Comparison of ENCODE assay signal across 21 cellular contexts in the genomic region with DNA sequence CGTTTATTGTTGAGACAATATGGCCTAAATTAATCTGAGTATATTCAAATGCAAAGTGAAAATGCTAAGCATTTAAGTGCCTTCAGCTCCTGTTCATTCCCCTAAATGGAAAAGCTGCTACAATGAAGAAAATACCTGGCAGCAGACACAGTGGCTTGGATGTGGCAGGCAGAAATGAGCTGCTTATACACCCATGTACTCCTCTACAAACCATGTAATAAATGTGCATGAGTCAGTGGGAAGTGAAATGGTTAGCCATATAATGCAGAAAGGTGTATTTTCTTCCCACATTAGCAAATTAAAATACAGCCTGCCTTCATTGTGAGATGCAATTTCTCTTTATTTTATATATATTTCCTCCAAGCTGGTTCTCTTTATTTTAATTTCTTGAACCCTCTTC.
DNase-seq lines count a peak whose midpoint lies in the region; ATAC-seq and TF ChIP-seq lines count a peak whose summit lies in the region.
"Had no signal": no experiment of that assay in that cellular context is flagged by ENCODE, and none has a peak within 500 bp of the region (broad histone marks: within the 10 kb centered on the region; RNA-seq: fewer than 3 reads in every experiment).

No MANE protein-coding gene starts in this region.

- no peaks in the 10 kb centered on the region for H3K27me3 Mint-ChIP-seq in activated T-helper 1 cell treated with anti-CD3 and anti-CD28 coated beads, Interleukin-12 subunit alpha, Interleukin-12 subunit beta, Interleukin-2, Interleukin-4 antibody, amounts not matched to agents 30 ng/mL and 10 ng/mL and 1 ng/mL, durations not matched to agents 14 hours and 24 hours and 36 hours (ENCODE audit: insufficient read depth)

- no peaks in the 10 kb centered on the region for H3K4me1 Mint-ChIP-seq in activated T-helper 1 cell treated with anti-CD3 and anti-CD28 coated beads, Interleukin-12 subunit alpha, Interleukin-12 subunit beta, Interleukin-2, Interleukin-4 antibody, amounts not matched to agents 30 ng/mL and 10 ng/mL and 1 ng/mL, durations not matched to agents 14 hours and 24 hours and 36 hours (ENCODE audit: low read depth)

- H2BK12ac ChIP-seq in mesenchymal stem cell (ENCODE audit: low read length in 2 of 2) = no peak overlapping the region

- no peak overlapping the region for H3K18ac ChIP-seq in mesenchymal stem cell (ENCODE audit: low read depth in 1 of 2, low read length in 2 of 2)

- H3K4me2 ChIP-seq in KMS-11 = peak overlapping the region; percentile 59
- H3K4me2 ChIP-seq in mesenchymal stem cell (ENCODE audit: low read length, poor library complexity, severe bottlenecking) = no peak overlapping the region

- no peaks in the 10 kb centered on the region for H3K9me3 ChIP-seq in mesenchymal stem cell (ENCODE audit: control insufficient read depth, low read length)

- H2AFZ ChIP-seq in KMS-11 (ENCODE audit: low read depth) (peak overlapping the region; percentile 47; the same call in 1 of the 2 replicates), mesenchymal stem cell (ENCODE audit: low read depth, low read length) (no peak overlapping the region)

- no peak for TF ChIP-seq CTCF in KMS-11 (conservative IDR thresholded peaks at IDR 0.05; ENCODE audit: low read depth, low read length)

- H4K91ac ChIP-seq in mesenchymal stem cell (ENCODE audit: low read length) = no peak overlapping the region

- H3K14ac ChIP-seq in mesenchymal stem cell (ENCODE audit: low read length in 2 of 2) = no peak overlapping the region

- no peak overlapping the region for H2BK15ac ChIP-seq in mesenchymal stem cell (ENCODE audit: low read depth, poor library complexity, severe bottlenecking)

- no peaks in the 10 kb centered on the region for H4K20me1 ChIP-seq in KMS-11 (ENCODE audit: insufficient read depth)

- no peak overlapping the region for H3K27ac Mint-ChIP-seq in activated T-helper 1 cell treated with anti-CD3 and anti-CD28 coated beads, Interleukin-12 subunit alpha, Interleukin-12 subunit beta, Interleukin-2, Interleukin-4 antibody, amounts not matched to agents 30 ng/mL and 10 ng/mL and 1 ng/mL, durations not matched to agents 14 hours and 24 hours and 36 hours

- H3K27me3 ChIP-seq in KMS-11 (ENCODE audit: insufficient read depth, low read depth) = no peaks in the 10 kb centered on the region
- no peaks in the 10 kb centered on the region for H3K27me3 ChIP-seq in mesenchymal stem cell (ENCODE audit: control insufficient read depth in 1 of 2, insufficient read depth in 1 of 2, low read length in 2 of 2)
- no peaks in the 10 kb centered on the region for H3K27me3 ChIP-seq in rectal smooth muscle tissue (ENCODE audit: control insufficient read depth, insufficient read depth, low read length)

- H3K27ac ChIP-seq in KMS-11 (peak overlapping the region; percentile 2; the same call in 1 of the 2 replicates), mesenchymal stem cell (ENCODE audit: low read length, poor library complexity, severe bottlenecking) (no peak overlapping the region), rectal smooth muscle tissue (ENCODE audit: low read depth, low read length) (peak overlapping the region; percentile 42)
- H3K27ac ChIP-seq: SK-N-MC had no signal

- H3K4ac ChIP-seq in mesenchymal stem cell (ENCODE audit: low read depth in 1 of 2, low read length in 2 of 2) = no peak overlapping the region

- no CpG with 5 or more reads among the region's 1 CpG for whole genome bisulfite sequencing in mesenchymal stem cell

- no peaks in the 10 kb centered on the region for H3K9me3 Mint-ChIP-seq in activated T-helper 1 cell treated with anti-CD3 and anti-CD28 coated beads, Interleukin-12 subunit alpha, Interleukin-12 subunit beta, Interleukin-2, Interleukin-4 antibody, amounts not matched to agents 30 ng/mL and 10 ng/mL and 1 ng/mL, durations not matched to agents 14 hours and 24 hours and 36 hours

- intact Hi-C loops in activated T-helper 1 cell treated with anti-CD3 and anti-CD28 coated beads, Interleukin-12 subunit alpha, Interleukin-12 subunit beta, Interleukin-2, Interleukin-4 antibody, amounts not matched to agents 30 ng/mL and 10 ng/mL and 1 ng/mL, durations not matched to agents 14 hours and 24 hours and 36 hours (cut with micrococcal nuclease) = no loop called here

- no peaks in the 10 kb centered on the region for H3K79me2 ChIP-seq in KMS-11 (ENCODE audit: insufficient read depth, low read depth)

- no peak overlapping the region for H3K23ac ChIP-seq in mesenchymal stem cell (ENCODE audit: low read length in 2 of 2)

- H3K4me3 Mint-ChIP-seq in activated T-helper 1 cell treated with anti-CD3 and anti-CD28 coated beads, Interleukin-12 subunit alpha, Interleukin-12 subunit beta, Interleukin-2, Interleukin-4 antibody, amounts not matched to agents 30 ng/mL and 10 ng/mL and 1 ng/mL, durations not matched to agents 14 hours and 24 hours and 36 hours = no peak overlapping the region

- no peak overlapping the region for H3K4me3 ChIP-seq in KMS-11 (IDR thresholded peaks at IDR 0.05; ENCODE audit: insufficient read depth, low read depth, low read length)
- no peak overlapping the region for H3K4me3 ChIP-seq in mesenchymal stem cell (ENCODE audit: insufficient read depth in 1 of 2, low read depth in 1 of 2, low read length in 2 of 2)
- no peak overlapping the region for H3K4me3 ChIP-seq in rectal smooth muscle tissue (ENCODE audit: low read length)
- H3K4me3 ChIP-seq: SK-N-MC had no signal

- peaks cover 20% of the 10 kb centered on the region for H3K4me1 ChIP-seq in KMS-11 (ENCODE audit: low read depth, poor library complexity, severe bottlenecking)
- no peaks in the 10 kb centered on the region for H3K4me1 ChIP-seq in mesenchymal stem cell (ENCODE audit: control insufficient read depth, insufficient read depth, low read depth, low read length)
- peaks cover 21% of the 10 kb centered on the region for H3K4me1 ChIP-seq in rectal smooth muscle tissue (ENCODE audit: control insufficient read depth, insufficient read depth, low read length)

- no peak for DNase-seq in mesenchymal stem cell
- no peak for DNase-seq in ecto neural progenitor cell (ENCODE audit: low spot score)
- DNase-seq in activated T-helper 1 cell treated with anti-CD3 and anti-CD28 coated beads, Interleukin-12 subunit alpha, Interleukin-12 subunit beta, Interleukin-2, Interleukin-4 antibody, amounts not matched to agents 30 ng/mL and 10 ng/mL and 1 ng/mL, durations not matched to agents 14 hours and 24 hours and 36 hours (ENCODE audit: low spot score) = no peak
- DNase-seq in dermis blood vessel endothelial cell = no peak
- DNase-seq: Calu3, DMS153, Kasumi-1, NCI-H1092 treated with DMSO at 0.1 percent for 48 hours, NCI-H1436, NCI-H187, NCI-H2081 treated with DMSO at 0.1 percent for 48 hours, NCI-H2171, NCI-H226, NCI-H510A, SIG-M5 had no signal

- H2BK5ac ChIP-seq in mesenchymal stem cell (ENCODE audit: low read depth, low read length, poor library complexity, severe bottlenecking) = no peak overlapping the region

- ATAC-seq in GM18870 (IDR thresholded peaks at IDR 0.05; ENCODE audit: unreplicated experiment) = no peak
- ATAC-seq: HepG2, Panc1 had no signal

- H4K8ac ChIP-seq in mesenchymal stem cell (ENCODE audit: low read length) = no peak overlapping the region

- no peak overlapping the region for H2BK120ac ChIP-seq in mesenchymal stem cell (ENCODE audit: low read depth, low read length)

- H3K79me1 ChIP-seq in mesenchymal stem cell (replicated peaks; ENCODE audit: low read length, poor library complexity, severe bottlenecking) = no peaks in the 10 kb centered on the region

- H3K36me3 Mint-ChIP-seq in activated T-helper 1 cell treated with anti-CD3 and anti-CD28 coated beads, Interleukin-12 subunit alpha, Interleukin-12 subunit beta, Interleukin-2, Interleukin-4 antibody, amounts not matched to agents 30 ng/mL and 10 ng/mL and 1 ng/mL, durations not matched to agents 14 hours and 24 hours and 36 hours (ENCODE audit: low read depth) = no peaks in the 10 kb centered on the region

- no peak overlapping the region for H2AK5ac ChIP-seq in mesenchymal stem cell (ENCODE audit: low read length, severe bottlenecking)

- H3K9ac ChIP-seq in KMS-11 (no peak overlapping the region), mesenchymal stem cell (ENCODE audit: low read length) (peak overlapping the region; percentile 14), rectal smooth muscle tissue (ENCODE audit: low read length) (no peak overlapping the region)

- H3K36me3 ChIP-seq in KMS-11 (ENCODE audit: insufficient read depth) (no peaks in the 10 kb centered on the region), mesenchymal stem cell (ENCODE audit: control insufficient read depth in 1 of 2, insufficient read depth in 2 of 2, low read depth in 1 of 2, low read length in 2 of 2) (no peaks in the 10 kb centered on the region), rectal smooth muscle tissue (ENCODE audit: control insufficient read depth, insufficient read depth, low read length) (no peaks in the 10 kb centered on the region)
